Comparison of ENCODE assay signal across 10 cellular contexts in the genomic region with DNA sequence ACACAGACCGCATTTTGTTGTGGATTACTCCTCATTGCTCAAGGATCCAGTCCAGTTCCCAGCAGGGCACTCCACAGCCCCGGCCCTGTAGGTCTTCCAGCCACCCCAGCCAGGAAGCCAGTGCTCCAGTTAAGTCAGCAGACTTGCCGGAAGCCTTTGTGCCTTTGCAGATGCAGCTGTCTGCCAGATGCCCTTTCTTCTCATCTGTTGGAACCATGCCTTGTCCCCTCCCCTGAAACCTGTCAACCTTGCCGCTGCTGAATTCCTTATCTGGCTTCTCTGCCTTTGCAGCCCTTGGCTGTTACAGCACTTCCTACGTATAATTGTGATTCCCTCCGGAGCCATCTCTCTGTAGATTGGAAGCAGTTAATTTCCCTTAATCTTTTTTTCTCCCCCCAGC. TPM values are rescaled to one million over a fixed set of nuclear protein-coding genes. Genes with fewer than 3 reads are reported as not detected.
A peak's percentile ranks its signal among the peaks of the same experiment; 100 is the strongest.
DNase-seq lines count a peak whose midpoint lies in the region; ATAC-seq and TF ChIP-seq lines count a peak whose summit lies in the region.
"Had no signal": no experiment of that assay in that cellular context is flagged by ENCODE, and none has a peak within 500 bp of the region (broad histone marks: within the 10 kb centered on the region; RNA-seq: fewer than 3 reads in every experiment).

No MANE protein-coding gene starts in this region.

- in situ Hi-C loops in brain microvascular endothelial cell (cut with HindIII; ENCODE audit: low pct_ligation_motif_present, low sequenced_read_pairs) = no loop called here

- peak; percentile 60 for DNase-seq in A673 (ENCODE audit: low spot score)
- peak; percentile 69 for DNase-seq in NCI-H1105 (lab: John Stamatoyannopoulos, UW)
- DNase-seq in brain microvascular endothelial cell = peak; percentile 11
- DNase-seq in left colon = peak; percentile 49 to 57
- DNase-seq in NCI-H345 treated with DMSO at 0.1 percent for 48 hours (lab: John Stamatoyannopoulos, UW; ENCODE audit: unreplicated experiment) = no peak
- DNase-seq in H7 = no peak
- DNase-seq: NCI-H1417 treated with DMSO at 0.1 percent for 48 hours had no signal

- CTCF ChIA-PET in A673 (lab: Charles Lee) = no interaction called here

- H3K4me3 ChIP-seq in A673 (ENCODE audit: low read depth, low read length, poor library complexity, severe bottlenecking) (no peak overlapping the region), brain microvascular endothelial cell (ENCODE audit: low read depth, low read length) (no peak overlapping the region), H7 (ENCODE audit: insufficient read depth, low read depth, low read length) (no peak overlapping the region)
- H3K4me3 ChIP-seq: tibial artery had no signal

- H3K27ac ChIP-seq in A673 (ENCODE audit: low read depth, low read length, poor library complexity, severe bottlenecking) (peak overlapping the region; percentile 50), brain microvascular endothelial cell (no peak overlapping the region)
- H3K27ac ChIP-seq: tibial artery had no signal

- BruUV-seq in A673 (replicated peaks; lab: Mats Ljungman, UMichigan) = no TSS peak

- H3K27me3 ChIP-seq in A673 (replicated peaks; ENCODE audit: insufficient read depth, low read depth, low read length, poor library complexity) (no peaks in the 10 kb centered on the region), brain microvascular endothelial cell (replicated peaks) (no peaks in the 10 kb centered on the region), H7 (ENCODE audit: control insufficient read depth, insufficient read depth, low read length) (no peaks in the 10 kb centered on the region)
- H3K27me3 ChIP-seq: tibial artery had no signal

- H3K36me3 ChIP-seq in A673 (ENCODE audit: insufficient read depth, low read length, poor library complexity, severe bottlenecking) = peaks cover 82% of the 10 kb centered on the region
- peaks cover 3% of the 10 kb centered on the region for H3K36me3 ChIP-seq in brain microvascular endothelial cell (replicated peaks)
- peaks cover 47% of the 10 kb centered on the region for H3K36me3 ChIP-seq in H7 (replicated peaks; ENCODE audit: control insufficient read depth, insufficient read depth, low read length)
- H3K36me3 ChIP-seq: tibial artery had no signal

- ATAC-seq in left colon = peak; percentile 89
- no peak for ATAC-seq in HG03565 (IDR thresholded peaks at IDR 0.05; ENCODE audit: unreplicated experiment)
- no peak for ATAC-seq in GM19023 (IDR thresholded peaks at IDR 0.05; ENCODE audit: unreplicated experiment)

- peaks cover 10% of the 10 kb centered on the region for H3K4me1 ChIP-seq in A673 (ENCODE audit: insufficient read depth, low read length, poor library complexity, severe bottlenecking)
- H3K4me1 ChIP-seq: tibial artery had no signal

- POLR2A ChIA-PET in A673 (lab: Charles Lee; ENCODE audit: low non-redundant PET) = no interaction called here

- TF ChIP-seq CTCF in A673 (conservative IDR thresholded peaks at IDR 0.05; ENCODE audit: low read depth, low read length) (no peak), brain microvascular endothelial cell (IDR thresholded peaks at IDR 0.05; ENCODE audit: low read depth, low read length, missing control alignments) (no peak)

- no peaks in the 10 kb centered on the region for H3K9me3 ChIP-seq in A673 (ENCODE audit: low read depth, low read length, poor library complexity, severe bottlenecking)
- H3K9me3 ChIP-seq: tibial artery had no signal

- intact Hi-C loops in A673 (cut with micrococcal nuclease; ENCODE audit: unreplicated experiment) = no loop called here
- intact Hi-C loops in left colon (cut with DNase I, micrococcal nuclease) = no loop called here

RNA-seq across cellular contexts. Expression of a gene that starts 28.4 kb away (rescaled TPM):
- total RNA-seq in A673 (2021) = 179 and 217 TPM in 2 replicates
- 10 to 100 TPM in 1 of 2 donors, 1 to 10 TPM in 1; 2.0 to 12.6 TPM for total RNA-seq in left colon
- total RNA-seq in H7 (2014; rRNA removed; shearing (Covaris generic)) = 224 and 271 TPM in 2 replicates

Comparison
In these comparisons a context has a peak if more than half of its experiments do, and no peak if none do; other contexts are left out.
1. DNase-seq: peak in A673 (single experiment), NCI-H1105 (single experiment), brain microvascular endothelial cell (single experiment) and left colon (2 of 2); none in NCI-H345 treated with DMSO at 0.1 percent for 48 hours (single experiment) and H7 (single experiment).
2. RNA of a gene that starts 28.4 kb away (total RNA-seq): 224 to 271 TPM in H7 and 179 to 217 TPM in A673; 2.0 to 12.6 TPM in left colon; every median in the first group is over 10 times any median in the second.